ENCODE assay signal across 15 cellular contexts in the genomic region with DNA sequence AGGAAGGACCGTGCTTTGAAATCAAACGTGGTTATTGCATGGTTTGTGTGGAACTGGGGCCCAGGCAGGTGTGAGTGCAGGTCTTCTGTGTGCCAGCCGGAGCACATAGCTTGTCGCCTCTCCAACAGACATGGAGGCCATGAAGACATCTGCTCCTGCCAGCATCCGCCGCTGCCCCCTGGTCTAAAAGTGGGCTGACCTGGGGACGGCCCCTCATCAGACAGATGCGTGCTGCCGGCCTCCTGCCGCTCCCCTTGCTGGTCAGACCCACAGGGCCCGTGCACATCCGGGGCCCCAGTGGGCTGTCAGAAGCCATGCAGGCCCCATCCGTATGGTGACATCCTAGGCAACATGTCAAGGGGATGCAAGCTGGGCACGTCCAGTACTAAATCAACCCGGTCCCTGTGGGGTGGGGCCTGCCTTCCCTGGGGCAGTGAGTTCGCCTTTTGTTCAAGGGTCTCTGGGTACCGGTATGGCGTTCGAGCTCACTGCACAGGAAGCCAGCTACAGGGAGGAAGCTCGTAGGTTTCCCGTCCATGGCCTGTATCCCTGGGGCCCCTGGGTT.
DNase-seq lines count a peak whose midpoint lies in the region; ATAC-seq, FAIRE-seq and TF ChIP-seq lines count a peak whose summit lies in the region.
"Had no signal": no experiment of that assay in that cellular context is flagged by ENCODE, and none has a peak within 500 bp of the region (broad histone marks: within the 10 kb centered on the region; RNA-seq: fewer than 3 reads in every experiment).

No MANE protein-coding gene starts in this region.

- no peak for TF ChIP-seq CTCF in RWPE2 (IDR thresholded peaks at IDR 0.05; ENCODE audit: poor library complexity, severe bottlenecking)
- TF ChIP-seq CTCF in kidney (IDR thresholded peaks at IDR 0.05; ENCODE audit: borderline replicate concordance, extremely low read depth, insufficient read depth) = no peak

- no peak for FAIRE-seq in kidney (lab: Jason Lieb, UNC)
- FAIRE-seq: GM18507 had no signal

- H3K27ac Mint-ChIP-seq in activated T-helper 17 cell treated with anti-CD3 and anti-CD28 coated beads, Interleukin-2, amount 50 U/mL, for 72 hours = no peak overlapping the region
- H3K27ac Mint-ChIP-seq: CD4-positive, CD25-positive, alpha-beta regulatory T cell; HFFc6 had no signal

- no peaks in the 10 kb centered on the region for H3K36me3 ChIP-seq in RWPE2 (ENCODE audit: low read depth)
- peaks cover 5 to 12% of the 10 kb centered on the region in 2 donors for H3K36me3 ChIP-seq in kidney (ENCODE audit: control insufficient read depth in 1 of 2, insufficient read depth in 2 of 2, low read length in 2 of 2)

- H3K4me1 Mint-ChIP-seq in activated T-helper 17 cell treated with anti-CD3 and anti-CD28 coated beads, Interleukin-2, amount 50 U/mL, for 72 hours = no peaks in the 10 kb centered on the region

- no peak overlapping the region for H3K9ac ChIP-seq in kidney (ENCODE audit: low read length in 2 of 2)
- H3K9ac ChIP-seq: BLaER1 had no signal

- H3K27ac ChIP-seq in RWPE2 (ENCODE audit: poor library complexity, severe bottlenecking) = no peak overlapping the region
- no peak overlapping the region for H3K27ac ChIP-seq in kidney (ENCODE audit: low read depth in 2 of 2, low read length in 2 of 2)
- H3K27ac ChIP-seq: 22Rv1, BLaER1 had no signal

- H3K4me1 ChIP-seq in RWPE2 (ENCODE audit: insufficient read depth, poor library complexity, severe bottlenecking) (no peaks in the 10 kb centered on the region), kidney (ENCODE audit: control insufficient read depth in 1 of 2, insufficient read depth in 1 of 2, low read depth in 1 of 2, low read length in 2 of 2) (peaks cover 9 to 11% of the 10 kb centered on the region in 2 donors)
- H3K4me1 ChIP-seq: BLaER1 had no signal

- H3K4me3 Mint-ChIP-seq in activated T-helper 17 cell treated with anti-CD3 and anti-CD28 coated beads, Interleukin-2, amount 50 U/mL, for 72 hours = no peak overlapping the region
- H3K4me3 Mint-ChIP-seq: CD4-positive, CD25-positive, alpha-beta regulatory T cell; HFFc6 had no signal

- no peaks in the 10 kb centered on the region for H3K9me3 Mint-ChIP-seq in activated T-helper 17 cell treated with anti-CD3 and anti-CD28 coated beads, Interleukin-2, amount 50 U/mL, for 72 hours
- H3K9me3 Mint-ChIP-seq: CD4-positive, CD25-positive, alpha-beta regulatory T cell; HFFc6 had no signal

- peaks cover 31% of the 10 kb centered on the region for H3K36me3 Mint-ChIP-seq in activated T-helper 17 cell treated with anti-CD3 and anti-CD28 coated beads, Interleukin-2, amount 50 U/mL, for 72 hours (ENCODE audit: low read depth)

- H3K4me3 ChIP-seq in RWPE2 (ENCODE audit: severe bottlenecking) (no peak overlapping the region), kidney (ENCODE audit: low read length in 2 of 2) (no peak overlapping the region)
- H3K4me3 ChIP-seq: BLaER1 had no signal

- intact Hi-C loops in kidney (cut with DNase I) = no loop called here
- intact Hi-C loops in posterior vena cava (cut with DNase I) = no loop called here

- ATAC-seq in RWPE2 (ENCODE audit: low read depth) = no peak
- ATAC-seq in activated T-helper 17 cell treated with anti-CD3 and anti-CD28 coated beads, Interleukin-2, amount 50 U/mL, for 72 hours (replicated peaks) = no peak

- DNase-seq in activated naive CD4-positive, alpha-beta T cell treated with anti-CD3 and anti-CD28 coated beads, Interleukin-2, amount 50 U/mL, for 16 hours = peak; percentile 9
- DNase-seq in activated naive CD4-positive, alpha-beta T cell treated with Interleukin-2 at 50 U/mL for 16 hours = no peak
- peak; percentile 49 for DNase-seq in RWPE2 (ENCODE audit: low spot score)
- peak; percentile 74 for DNase-seq in kidney
- peak; percentile 61 for DNase-seq in posterior vena cava (ENCODE audit: low spot score)
- no peak for DNase-seq in GF-D8 (lab: John Stamatoyannopoulos, UW)
- DNase-seq in NCI-H2029 (lab: John Stamatoyannopoulos, UW) = no peak
- DNase-seq: CD4-positive, CD25-positive, alpha-beta regulatory T cell; DMS53; HCEC 1CT; HFFc6 had no signal

- H3K27me3 ChIP-seq in RWPE2 (ENCODE audit: insufficient read depth, poor library complexity, severe bottlenecking) = no peaks in the 10 kb centered on the region
- H3K27me3 ChIP-seq: BLaER1 had no signal

- no peaks in the 10 kb centered on the region for H3K27me3 Mint-ChIP-seq in activated T-helper 17 cell treated with anti-CD3 and anti-CD28 coated beads, Interleukin-2, amount 50 U/mL, for 72 hours
- H3K27me3 Mint-ChIP-seq: CD4-positive, CD25-positive, alpha-beta regulatory T cell had no signal

- H3K9me3 ChIP-seq in RWPE2 (ENCODE audit: severe bottlenecking) = no peaks in the 10 kb centered on the region
- no peaks in the 10 kb centered on the region for H3K9me3 ChIP-seq in kidney (ENCODE audit: control insufficient read depth in 1 of 2, low read length in 2 of 2)
- H3K9me3 ChIP-seq: BLaER1 had no signal

Comparison
In these comparisons a context has a peak if more than half of its experiments do, and no peak if none do; other contexts are left out.
1. DNase-seq: peak in activated naive CD4-positive, alpha-beta T cell treated with anti-CD3 and anti-CD28 coated beads, Interleukin-2, amount 50 U/mL, for 16 hours (single experiment), RWPE2 (single experiment), kidney (single experiment) and posterior vena cava (single experiment); none in activated naive CD4-positive, alpha-beta T cell treated with Interleukin-2 at 50 U/mL for 16 hours (single experiment), GF-D8 (single experiment) and NCI-H2029 (single experiment).